In the genomic region with DNA sequence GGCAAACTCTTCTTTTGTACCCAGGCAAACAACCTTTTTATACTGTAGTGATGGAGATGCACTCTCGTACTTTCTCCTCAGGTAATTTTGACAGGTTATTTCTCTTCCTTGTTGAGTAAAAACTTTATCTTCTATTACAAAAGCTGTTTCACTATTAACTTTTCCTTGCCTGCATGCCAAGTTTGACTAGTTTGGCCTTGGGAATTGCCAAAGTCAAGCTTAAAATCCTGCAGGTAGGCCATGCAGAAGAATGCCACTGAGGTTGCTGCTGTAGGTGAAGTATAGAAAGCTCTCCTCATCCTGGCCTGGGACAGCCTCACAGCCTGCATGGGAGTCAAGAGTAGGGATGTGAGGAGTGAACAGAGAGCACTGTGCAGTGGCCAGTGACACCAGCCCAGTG, we compare ENCODE assay signal across 1 cellular context.
TF ChIP-seq lines count a peak whose summit lies in the region.

No MANE protein-coding gene starts in this region.

TF ChIP-seq in HepG2, 621 proteins besides CTCF, POLR2A, EP300 and RAD21 (continued from another document):
- no peak for TF ChIP-seq ARID4A (CRISPR knock-in tag; IDR thresholded peaks at IDR 0.05; ENCODE audit: borderline replicate concordance)
- TF ChIP-seq ZNF747 (CRISPR knock-in tag; IDR thresholded peaks at IDR 0.05; ENCODE audit: borderline replicate concordance), result no peak
- no peak for TF ChIP-seq ZNF605 (CRISPR knock-in tag; IDR thresholded peaks at IDR 0.05)
- no peak for TF ChIP-seq NAIF1 (CRISPR knock-in tag; IDR thresholded peaks at IDR 0.05; ENCODE audit: borderline replicate concordance)
